27 cellular contexts compared by ENCODE assay signal in the genomic region with DNA sequence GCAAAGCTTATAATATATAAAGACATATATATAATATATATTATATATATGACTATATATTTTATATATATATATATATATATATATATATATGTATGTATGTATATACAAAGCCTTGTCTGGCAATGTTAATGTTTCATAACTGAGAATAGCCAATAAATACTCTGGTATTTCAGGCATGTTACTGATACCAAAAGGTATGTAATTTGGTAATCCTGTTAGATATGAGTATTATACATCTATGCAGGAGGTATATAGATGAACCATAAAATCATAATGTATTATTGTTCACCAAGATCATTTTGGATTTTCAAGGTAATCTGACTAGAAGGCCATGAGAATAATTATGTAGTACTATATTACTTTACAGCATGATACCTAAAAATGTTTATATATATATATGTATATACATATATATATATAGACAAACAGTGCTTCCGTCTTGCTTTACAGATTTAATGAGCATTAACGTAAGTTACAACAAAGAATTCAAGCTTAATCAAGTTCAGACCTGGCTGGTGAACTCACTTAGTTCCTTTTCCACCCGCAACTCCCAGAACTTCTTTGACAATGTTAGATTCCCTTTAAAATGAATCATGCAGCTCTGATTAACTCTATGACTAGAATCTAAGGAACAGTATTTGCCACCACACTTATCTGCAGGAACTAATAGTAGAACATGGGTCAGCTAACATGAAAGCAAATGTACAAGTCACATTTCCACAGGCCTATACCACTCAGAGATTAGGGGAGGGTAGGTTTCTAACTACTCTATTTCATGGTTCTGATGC.
DNase-seq lines count a peak whose midpoint lies in the region; ATAC-seq, FAIRE-seq and TF ChIP-seq lines count a peak whose summit lies in the region.
"Had no signal": no experiment of that assay in that cellular context is flagged by ENCODE, and none has a peak within 500 bp of the region (broad histone marks: within the 10 kb centered on the region; RNA-seq: fewer than 3 reads in every experiment).

No MANE protein-coding gene starts in this region.

- H4K20me1 ChIP-seq in astrocyte (ENCODE audit: insufficient read depth, low read length), result no peaks in the 10 kb centered on the region

- H3K27ac ChIP-seq in astrocyte (ENCODE audit: low read depth, low read length), result no peak overlapping the region
- H3K27ac ChIP-seq: colonic mucosa, esophagus muscularis mucosa, gastrocnemius medialis, KMS-11, pancreas, WERI-Rb-1 had no signal

- no peaks in the 10 kb centered on the region for H3K27me3 Mint-ChIP-seq in astrocyte (ENCODE audit: low read depth, unreplicated experiment)
- H3K27me3 Mint-ChIP-seq: activated naive CD4-positive, alpha-beta T cell treated with anti-CD3 and anti-CD28 coated beads, Interleukin-2, amount 50 U/mL, for 24 hours; B cell; CD4-positive, alpha-beta memory T cell had no signal

- DNase-seq in HPDE6-E6E7 (ENCODE audit: extremely low spot score) (peak; percentile 26), astrocyte (ENCODE audit: low read depth) (peak; percentile 35), fibroblast of mammary gland (ENCODE audit: low read depth) (peak; percentile 52), non-pigmented ciliary epithelial cell (ENCODE audit: low read depth) (peak; percentile 36), islet precursor cell (no peak)
- DNase-seq in activated CD8-positive, alpha-beta memory T cell treated with anti-CD3 and anti-CD28 coated beads, Interleukin-2, amount 50 U/mL, for 4 hours, result no peak
- DNase-seq: activated CD4-positive, alpha-beta T cell treated with anti-CD3 and anti-CD28 coated beads for 48 hours; CD4-positive, alpha-beta memory T cell; colonic mucosa; effector memory CD4-positive, alpha-beta T cell; gastrocnemius medialis; left colon; NCI-H1417; NCI-H345; pancreas; small intestine; stimulated activated naive CD8-positive, alpha-beta T cell treated with anti-CD3 and anti-CD28 coated beads, Interleukin-15, Interleukin-2, amounts not matched to agents 100 U/mL and 50 U/mL, for 24 hours; SW 1271; WERI-Rb-1 had no signal

- no peaks in the 10 kb centered on the region for H3K9me3 ChIP-seq in astrocyte (ENCODE audit: insufficient read depth, low read depth, low read length)
- H3K9me3 ChIP-seq: colonic mucosa, esophagus muscularis mucosa, gastrocnemius medialis, pancreas had no signal

- peaks cover 2% of the 10 kb centered on the region for H3K79me2 ChIP-seq in astrocyte (ENCODE audit: insufficient read depth, low read length)

- H3K27me3 ChIP-seq in astrocyte (ENCODE audit: insufficient read depth, low read length), result no peaks in the 10 kb centered on the region
- H3K27me3 ChIP-seq: colonic mucosa, esophagus muscularis mucosa, gastrocnemius medialis, pancreas had no signal

- no peaks in the 10 kb centered on the region for H3K36me3 Mint-ChIP-seq in astrocyte (ENCODE audit: low read depth, unreplicated experiment)

- TF ChIP-seq CTCF in astrocyte (IDR thresholded peaks at IDR 0.05; ENCODE audit: insufficient read depth, low read depth, low read length), result no peak
- no peak for TF ChIP-seq CTCF in fibroblast of mammary gland (conservative IDR thresholded peaks at IDR 0.05; ENCODE audit: control insufficient read depth, insufficient read depth, low read depth, low read length)

- peaks cover 3% of the 10 kb centered on the region for H3K9me3 Mint-ChIP-seq in astrocyte (ENCODE audit: unreplicated experiment)
- H3K9me3 Mint-ChIP-seq: activated naive CD4-positive, alpha-beta T cell treated with anti-CD3 and anti-CD28 coated beads, Interleukin-2, amount 50 U/mL, for 24 hours; CD4-positive, alpha-beta memory T cell; GM23338; neural crest cell had no signal

- peak overlapping the region; percentile 21 for H3K27ac Mint-ChIP-seq in astrocyte (ENCODE audit: unreplicated experiment)
- H3K27ac Mint-ChIP-seq: activated naive CD4-positive, alpha-beta T cell treated with anti-CD3 and anti-CD28 coated beads, Interleukin-2, amount 50 U/mL, for 24 hours; B cell; GM23338 had no signal

- no peak overlapping the region for H3K4me3 Mint-ChIP-seq in astrocyte (ENCODE audit: unreplicated experiment)
- H3K4me3 Mint-ChIP-seq: activated naive CD4-positive, alpha-beta T cell treated with anti-CD3 and anti-CD28 coated beads, Interleukin-2, amount 50 U/mL, for 24 hours; B cell; CD4-positive, alpha-beta memory T cell; GM23338; neural crest cell had no signal

- no peak overlapping the region for H3K9ac ChIP-seq in astrocyte (ENCODE audit: low read length)
- H3K9ac ChIP-seq: KMS-11 had no signal

- H3K4me3 ChIP-seq in astrocyte (ENCODE audit: insufficient read depth, low read depth, low read length) (no peak overlapping the region), fibroblast of mammary gland (ENCODE audit: control insufficient read depth, low read depth, low read length) (no peak overlapping the region)
- H3K4me3 ChIP-seq: colonic mucosa, esophagus muscularis mucosa, gastrocnemius medialis, GM23338, pancreas had no signal

- H2AFZ ChIP-seq in astrocyte (ENCODE audit: low read depth, low read length), result no peak overlapping the region
- H2AFZ ChIP-seq: GM23338 had no signal

- H3K4me2 ChIP-seq in astrocyte (ENCODE audit: low read length), result no peak overlapping the region
- H3K4me2 ChIP-seq: GM23338, KMS-11 had no signal

- peaks cover 10% of the 10 kb centered on the region for H3K4me1 ChIP-seq in astrocyte (ENCODE audit: insufficient read depth, low read length)
- H3K4me1 ChIP-seq: colonic mucosa had no signal

- no peak for ATAC-seq in GM19328 (IDR thresholded peaks at IDR 0.05; ENCODE audit: unreplicated experiment)
- ATAC-seq in HG02623 (IDR thresholded peaks at IDR 0.05; ENCODE audit: unreplicated experiment), result no peak
- ATAC-seq: gastrocnemius medialis; GM23338; left colon; stimulated activated naive CD8-positive, alpha-beta T cell treated with anti-CD3 and anti-CD28 coated beads, Interleukin-15, Interleukin-2, amounts not matched to agents 100 U/mL and 50 U/mL, for 24 hours had no signal

- no peaks in the 10 kb centered on the region for H3K36me3 ChIP-seq in astrocyte (ENCODE audit: insufficient read depth, low read length)
- H3K36me3 ChIP-seq: colonic mucosa, gastrocnemius medialis had no signal

- FAIRE-seq in astrocyte (lab: Jason Lieb, UNC), result no peak
- FAIRE-seq: pancreas, small intestine had no signal

- H3K4me1 Mint-ChIP-seq in astrocyte (ENCODE audit: low read depth, unreplicated experiment), result peaks cover 67% of the 10 kb centered on the region

Comparison
In these comparisons a context has a peak if more than half of its experiments do, and no peak if none do; other contexts are left out.
1. DNase-seq: peak in HPDE6-E6E7 (single experiment), astrocyte (single experiment), fibroblast of mammary gland (single experiment) and non-pigmented ciliary epithelial cell (single experiment); none in islet precursor cell (single experiment) and activated CD8-positive, alpha-beta memory T cell treated with anti-CD3 and anti-CD28 coated beads, Interleukin-2, amount 50 U/mL, for 4 hours (single experiment).